19 cellular contexts compared by ENCODE assay signal in genomic region chr10:93398528-93398927, GRCh38.
"Had no signal": no experiment of that assay in that cellular context is flagged by ENCODE, and none has a peak within 500 bp of the region (broad histone marks: within the 10 kb centered on the region; RNA-seq: fewer than 3 reads in every experiment).

No MANE protein-coding gene starts in this region.

- DNase-seq: activated CD4-positive, alpha-beta T cell treated with anti-CD3 and anti-CD28 coated beads, Interleukin-2, amount 50 U/mL, for 48 hours; activated gamma-delta T cell treated with Interleukin-2 at 50 U/mL for 16 hours; adrenal gland; left colon; naive thymus-derived CD8-positive, alpha-beta T cell; posterior cingulate gyrus; right lobe of liver; stimulated activated CD4-positive, alpha-beta T cell treated with anti-CD3 and anti-CD28 coated beads, Interleukin-1b, Interleukin-23, amount 100 ng/mL, for 48 hours; stimulated activated naive CD8-positive, alpha-beta T cell treated with anti-CD3 and anti-CD28 coated beads, Interleukin-15, amount 100 ng/mL, for 72 hours; uterus had no signal

- H3K9me3 ChIP-seq: adrenal gland, breast epithelium, right lobe of liver, tibial nerve, uterus had no signal

- H3K4me3 ChIP-seq: adrenal gland, breast epithelium, coronary artery, lung, right lobe of liver, skin epidermis, tibial nerve, uterus had no signal

- H3K9me3 Mint-ChIP-seq: activated T-helper 1 cell treated with anti-CD3 and anti-CD28 coated beads, Interleukin-12 subunit alpha, Interleukin-12 subunit beta, Interleukin-2, Interleukin-4 antibody, amounts not matched to agents 30 ng/mL and 10 ng/mL and 1 ng/mL, durations not matched to agents 14 hours and 24 hours and 36 hours; endodermal cell; naive thymus-derived CD8-positive, alpha-beta T cell; stimulated activated naive CD8-positive, alpha-beta T cell treated with anti-CD3 and anti-CD28 coated beads, Interleukin-15, amount 100 ng/mL, for 72 hours; WTC11 had no signal

- H3K27me3 Mint-ChIP-seq: activated naive CD8-positive, alpha-beta T cell; stimulated activated naive CD8-positive, alpha-beta T cell treated with anti-CD3 and anti-CD28 coated beads, Interleukin-15, amount 100 ng/mL, for 72 hours had no signal

- H3K27ac Mint-ChIP-seq: activated naive CD8-positive, alpha-beta T cell; activated T-helper 1 cell treated with anti-CD3 and anti-CD28 coated beads, Interleukin-12 subunit alpha, Interleukin-12 subunit beta, Interleukin-2, Interleukin-4 antibody, amounts not matched to agents 30 ng/mL and 10 ng/mL and 1 ng/mL, durations not matched to agents 14 hours and 24 hours and 36 hours; endodermal cell; WTC11 had no signal

- H3K4me1 Mint-ChIP-seq: stimulated activated naive CD8-positive, alpha-beta T cell treated with anti-CD3 and anti-CD28 coated beads, Interleukin-15, amount 100 ng/mL, for 72 hours had no signal

- H3K36me3 Mint-ChIP-seq: naive thymus-derived CD8-positive, alpha-beta T cell; WTC11 had no signal

- H3K4me3 Mint-ChIP-seq: activated naive CD8-positive, alpha-beta T cell; activated T-helper 1 cell treated with anti-CD3 and anti-CD28 coated beads, Interleukin-12 subunit alpha, Interleukin-12 subunit beta, Interleukin-2, Interleukin-4 antibody, amounts not matched to agents 30 ng/mL and 10 ng/mL and 1 ng/mL, durations not matched to agents 14 hours and 24 hours and 36 hours; naive thymus-derived CD8-positive, alpha-beta T cell; stimulated activated naive CD8-positive, alpha-beta T cell treated with anti-CD3 and anti-CD28 coated beads, Interleukin-15, amount 100 ng/mL, for 72 hours; WTC11 had no signal

- H3K4me1 ChIP-seq: adrenal gland, breast epithelium, right lobe of liver, tibial nerve, uterus had no signal

- H3K27me3 ChIP-seq: adrenal gland, breast epithelium, right lobe of liver, tibial nerve, uterus had no signal

- H3K36me3 ChIP-seq: breast epithelium, right lobe of liver, uterus had no signal

- H3K27ac ChIP-seq: adrenal gland, right lobe of liver, tibial nerve, uterus had no signal

- ATAC-seq: left colon; naive thymus-derived CD8-positive, alpha-beta T cell; right lobe of liver; stimulated activated naive CD8-positive, alpha-beta T cell treated with anti-CD3 and anti-CD28 coated beads, Interleukin-15, amount 100 ng/mL, for 72 hours; WTC11 had no signal
